Comparison of ENCODE assay signal across 25 cellular contexts in the genomic region with DNA sequence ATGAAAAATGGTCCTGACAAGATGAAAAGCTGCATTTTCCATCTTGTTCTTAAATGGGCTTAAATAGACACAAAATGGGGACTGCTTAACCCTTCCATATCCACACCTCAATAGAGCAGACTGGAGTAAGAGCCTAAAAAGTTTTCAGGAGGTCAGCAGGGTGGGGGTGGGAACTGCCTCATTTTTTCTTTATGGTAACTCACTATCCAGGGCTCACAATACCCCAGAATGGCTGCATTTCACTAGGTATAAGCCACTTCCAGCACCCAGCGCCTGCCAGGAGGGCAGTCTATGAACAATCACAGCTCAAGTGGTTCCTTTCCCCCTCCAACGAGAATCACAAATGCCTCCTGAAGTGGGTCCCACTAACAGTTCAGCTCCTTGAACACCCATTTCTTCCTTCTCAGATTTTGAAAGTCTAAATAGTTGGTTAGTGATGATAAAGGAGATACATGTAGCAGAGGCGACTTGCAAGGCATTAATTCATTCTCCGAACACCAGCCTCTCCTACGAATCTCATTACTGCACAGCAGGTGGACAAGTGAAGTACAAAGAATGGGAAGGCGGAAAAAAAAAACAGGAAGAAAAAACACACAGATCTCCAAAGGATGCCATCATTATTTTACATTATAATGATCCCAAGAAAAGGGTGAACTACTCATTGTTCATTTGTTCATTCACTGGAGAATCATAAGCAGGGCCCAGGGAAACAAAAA.
"Had no signal": no experiment of that assay in that cellular context is flagged by ENCODE, and none has a peak within 500 bp of the region (broad histone marks: within the 10 kb centered on the region; RNA-seq: fewer than 3 reads in every experiment).

No MANE protein-coding gene starts in this region.

- H3K27me3 ChIP-seq: body of pancreas, right atrium auricular region, transverse colon, vagina had no signal

- H3K36me3 ChIP-seq: right atrium auricular region, transverse colon, vagina had no signal

- DNase-seq: activated CD4-positive, alpha-beta T cell treated with anti-CD3 and anti-CD28 coated beads, Interleukin-2, amount 10 ng/mL, durations not matched to agents 24 days and 14 days; activated CD4-positive, CD25-positive, alpha-beta regulatory T cell; activated CD8-positive, alpha-beta memory T cell treated with anti-CD3 and anti-CD28 coated beads, Interleukin-2, amount 50 U/mL, for 4 hours; activated CD8-positive, alpha-beta T cell treated with anti-CD3 and anti-CD28 coated beads, Interleukin-2, amount 10 ng/mL, durations not matched to agents 7 days and 5 days; activated gamma-delta T cell treated with Interleukin-2 at 50 U/mL for 16 hours; activated T-cell treated with anti-CD3 and anti-CD28 coated beads, Interleukin-2, amount 50 U/mL, for 72 hours; amniotic stem cell; body of pancreas; cortex of kidney; effector CD8-positive, alpha-beta T cell; foreskin fibroblast; left colon; naive B cell; stimulated activated CD4-positive, alpha-beta T cell treated with anti-CD3 and anti-CD28 coated beads, Interleukin-15, amount 100 ng/mL, for 24 hours; stimulated activated CD4-positive, alpha-beta T cell treated with anti-CD3 and anti-CD28 coated beads, Interleukin-4, amount 100 ng/mL, for 1 hour; stimulated activated naive CD4-positive, alpha-beta T cell; T-helper 2 cell; transverse colon had no signal

- H3K4me3 ChIP-seq: body of pancreas, lung, right atrium auricular region, skin epidermis, transverse colon, vagina had no signal

- H3K27ac Mint-ChIP-seq: activated CD4-positive, alpha-beta T cell treated with anti-CD3 and anti-CD28 coated beads, Interleukin-2, amount 10 ng/mL, durations not matched to agents 24 days and 14 days; activated CD8-positive, alpha-beta T cell treated with anti-CD3 and anti-CD28 coated beads, Interleukin-2, amount 10 ng/mL, durations not matched to agents 7 days and 5 days; activated naive CD8-positive, alpha-beta T cell; activated T-cell treated with anti-CD3 and anti-CD28 coated beads, Interleukin-2, amount 50 U/mL, for 72 hours; naive B cell had no signal

- H3K36me3 Mint-ChIP-seq: activated naive CD8-positive, alpha-beta T cell; naive B cell had no signal

- H3K9me3 ChIP-seq: body of pancreas, right atrium auricular region, transverse colon, vagina had no signal

- H3K27me3 Mint-ChIP-seq: activated CD4-positive, alpha-beta T cell treated with anti-CD3 and anti-CD28 coated beads, Interleukin-2, amount 10 ng/mL, durations not matched to agents 24 days and 14 days; activated naive CD8-positive, alpha-beta T cell; central memory CD8-positive, alpha-beta T cell had no signal

- H3K4me3 Mint-ChIP-seq: activated CD4-positive, alpha-beta T cell treated with anti-CD3 and anti-CD28 coated beads, Interleukin-2, amount 10 ng/mL, durations not matched to agents 24 days and 14 days; activated CD8-positive, alpha-beta T cell treated with anti-CD3 and anti-CD28 coated beads, Interleukin-2, amount 10 ng/mL, durations not matched to agents 7 days and 5 days; activated naive CD8-positive, alpha-beta T cell; activated T-cell treated with anti-CD3 and anti-CD28 coated beads, Interleukin-2, amount 50 U/mL, for 72 hours; central memory CD8-positive, alpha-beta T cell; naive B cell had no signal

- FAIRE-seq: TTC549 had no signal

- H3K4me1 ChIP-seq: vagina had no signal

- H3K9me3 Mint-ChIP-seq: activated CD4-positive, alpha-beta T cell treated with anti-CD3 and anti-CD28 coated beads, Interleukin-2, amount 10 ng/mL, durations not matched to agents 24 days and 14 days; activated T-cell treated with anti-CD3 and anti-CD28 coated beads, Interleukin-2, amount 50 U/mL, for 72 hours; central memory CD8-positive, alpha-beta T cell had no signal

- H3K4me1 Mint-ChIP-seq: activated CD4-positive, alpha-beta T cell treated with anti-CD3 and anti-CD28 coated beads, Interleukin-2, amount 10 ng/mL, durations not matched to agents 24 days and 14 days; central memory CD8-positive, alpha-beta T cell; naive B cell had no signal

- H3K27ac ChIP-seq: body of pancreas, right atrium auricular region, skin epidermis, transverse colon, vagina had no signal
